24 cellular contexts compared by ENCODE assay signal in genomic region chr2:135510577-135510976, GRCh38. TPM values are rescaled to one million over a fixed set of nuclear protein-coding genes. Genes with fewer than 3 reads are reported as not detected.
DNase-seq lines count a peak whose midpoint lies in the region; ATAC-seq, FAIRE-seq and TF ChIP-seq lines count a peak whose summit lies in the region.
"Had no signal": no experiment of that assay in that cellular context is flagged by ENCODE, and none has a peak within 500 bp of the region (broad histone marks: within the 10 kb centered on the region; RNA-seq: fewer than 3 reads in every experiment).

No MANE protein-coding gene starts in this region.

- H3K4me1 Mint-ChIP-seq in activated T-cell treated with anti-CD3 and anti-CD28 coated beads, Interleukin-2, amount 50 U/mL, for 24 hours (ENCODE audit: low read depth) = peaks cover 15% of the 10 kb centered on the region
- peaks cover 4% of the 10 kb centered on the region for H3K4me1 Mint-ChIP-seq in activated T-cell treated with anti-CD3 and anti-CD28 coated beads, Interleukin-2, amount 50 U/mL, for 4 hours (ENCODE audit: low read depth)
- H3K4me1 Mint-ChIP-seq in activated naive CD8-positive, alpha-beta T cell treated with anti-CD3 and anti-CD28 coated beads for 36 hours = peaks cover 20% of the 10 kb centered on the region

- H3K27me3 Mint-ChIP-seq in activated T-cell treated with anti-CD3 and anti-CD28 coated beads, Interleukin-2, amount 50 U/mL, for 24 hours = no peaks in the 10 kb centered on the region
- H3K27me3 Mint-ChIP-seq in activated T-cell treated with anti-CD3 and anti-CD28 coated beads, Interleukin-2, amount 50 U/mL, for 4 hours (ENCODE audit: low read depth) = no peaks in the 10 kb centered on the region
- H3K27me3 Mint-ChIP-seq in activated naive CD8-positive, alpha-beta T cell treated with anti-CD3 and anti-CD28 coated beads for 36 hours = no peaks in the 10 kb centered on the region

- peaks cover 23% of the 10 kb centered on the region for H3K36me3 Mint-ChIP-seq in activated T-cell treated with anti-CD3 and anti-CD28 coated beads, Interleukin-2, amount 50 U/mL, for 24 hours (ENCODE audit: low read depth)
- peaks cover 5% of the 10 kb centered on the region for H3K36me3 Mint-ChIP-seq in activated T-cell treated with anti-CD3 and anti-CD28 coated beads, Interleukin-2, amount 50 U/mL, for 4 hours (ENCODE audit: insufficient read depth)
- peaks cover 34% of the 10 kb centered on the region for H3K36me3 Mint-ChIP-seq in activated naive CD8-positive, alpha-beta T cell treated with anti-CD3 and anti-CD28 coated beads for 36 hours

- TF ChIP-seq POLR2A in GM12892 (IDR thresholded peaks at IDR 0.05; ENCODE audit: low read depth, low read length) (no peak), H54 (IDR thresholded peaks at IDR 0.05; ENCODE audit: low read depth, low read length) (no peak)

- peaks cover 27% of the 10 kb centered on the region for H3K9me3 Mint-ChIP-seq in activated T-cell treated with anti-CD3 and anti-CD28 coated beads, Interleukin-2, amount 50 U/mL, for 24 hours
- peaks cover 9% of the 10 kb centered on the region for H3K9me3 Mint-ChIP-seq in activated T-cell treated with anti-CD3 and anti-CD28 coated beads, Interleukin-2, amount 50 U/mL, for 4 hours
- H3K9me3 Mint-ChIP-seq in activated naive CD8-positive, alpha-beta T cell treated with anti-CD3 and anti-CD28 coated beads for 36 hours = peaks cover 34% of the 10 kb centered on the region

- no peak for ATAC-seq in activated T-cell treated with anti-CD3 and anti-CD28 coated beads, Interleukin-2, amount 50 U/mL, for 4 hours
- no peak for ATAC-seq in GM21529 (IDR thresholded peaks at IDR 0.05; ENCODE audit: unreplicated experiment)
- ATAC-seq: PC-3 had no signal

- intact Hi-C loops in posterior cingulate gyrus (cut with DNase I) = no loop called here

- peak overlapping the region; percentile 23 for H3K27ac Mint-ChIP-seq in activated T-cell treated with anti-CD3 and anti-CD28 coated beads, Interleukin-2, amount 50 U/mL, for 24 hours
- H3K27ac Mint-ChIP-seq in activated naive CD8-positive, alpha-beta T cell treated with anti-CD3 and anti-CD28 coated beads for 36 hours = peak overlapping the region; percentile 52

- FAIRE-seq in GM12892 (lab: Jason Lieb, UNC) (peak; percentile 44), H54 (lab: Jason Lieb, UNC) (peak; percentile 38)
- FAIRE-seq: G401.6 had no signal

- DNase-seq in activated T-cell treated with anti-CD3 and anti-CD28 coated beads, Interleukin-2, amount 50 U/mL, for 24 hours = no peak
- DNase-seq in activated T-cell treated with anti-CD3 and anti-CD28 coated beads, Interleukin-2, amount 50 U/mL, for 4 hours = no peak
- DNase-seq in GM12892 (ENCODE audit: insufficient read length) (no peak), H54 (ENCODE audit: insufficient read length, low spot score) (no peak), posterior cingulate gyrus (no peak), CD1c-positive myeloid dendritic cell (ENCODE audit: extremely low spot score) (no peak)
- DNase-seq in activated naive CD8-positive, alpha-beta T cell treated with anti-CD3 and anti-CD28 coated beads for 36 hours = no peak
- DNase-seq: CD4-positive, CD25-positive, alpha-beta regulatory T cell; DMS53; KBM-7; MV-4-11; NCI-H1105; NCI-H146; NCI-H1930; NCI-H2107; NCI-H446; NCI-H524 treated with DMSO at 0.1 percent for 48 hours; NCI-H774; NK-92 treated with Interleukin-12 subunit alpha and Interleukin-12 subunit beta, amount 100 ng/mL, for 24 hours; PC-3; SK-N-SH; SW 1271 had no signal

- H3K4me3 Mint-ChIP-seq in activated T-cell treated with anti-CD3 and anti-CD28 coated beads, Interleukin-2, amount 50 U/mL, for 24 hours = no peak overlapping the region
- no peak overlapping the region for H3K4me3 Mint-ChIP-seq in activated T-cell treated with anti-CD3 and anti-CD28 coated beads, Interleukin-2, amount 50 U/mL, for 4 hours
- no peak overlapping the region for H3K4me3 Mint-ChIP-seq in activated naive CD8-positive, alpha-beta T cell treated with anti-CD3 and anti-CD28 coated beads for 36 hours

RNA-seq across cellular contexts. Expression of gene ZRANB3, which starts 20.4 kb away (rescaled TPM):
- total RNA-seq in activated T-cell treated with anti-CD3 and anti-CD28 coated beads, Interleukin-2, amount 50 U/mL, for 4 hours = 1 to 10 TPM; 5.0 to 5.8 (median 5.4) TPM
- polyA plus RNA-seq in GM12892 (2012; ENCODE audit: missing spikeins) = 10.0 TPM
- 10 to 100 TPM; 15.0 to 18.1 TPM for total RNA-seq in activated naive CD8-positive, alpha-beta T cell treated with anti-CD3 and anti-CD28 coated beads for 36 hours

RNA-seq across cellular contexts. Expression of gene R3HDM1, which starts 20.7 kb away (rescaled TPM):
- 10 to 100 TPM; 41.5 to 54.3 (median 51.5) TPM for total RNA-seq in activated T-cell treated with anti-CD3 and anti-CD28 coated beads, Interleukin-2, amount 50 U/mL, for 4 hours
- 36.5 TPM for polyA plus RNA-seq in GM12892 (2012; ENCODE audit: missing spikeins)
- 10 to 100 TPM; 68.1 to 70.6 TPM for total RNA-seq in activated naive CD8-positive, alpha-beta T cell treated with anti-CD3 and anti-CD28 coated beads for 36 hours
